In the genomic region with DNA sequence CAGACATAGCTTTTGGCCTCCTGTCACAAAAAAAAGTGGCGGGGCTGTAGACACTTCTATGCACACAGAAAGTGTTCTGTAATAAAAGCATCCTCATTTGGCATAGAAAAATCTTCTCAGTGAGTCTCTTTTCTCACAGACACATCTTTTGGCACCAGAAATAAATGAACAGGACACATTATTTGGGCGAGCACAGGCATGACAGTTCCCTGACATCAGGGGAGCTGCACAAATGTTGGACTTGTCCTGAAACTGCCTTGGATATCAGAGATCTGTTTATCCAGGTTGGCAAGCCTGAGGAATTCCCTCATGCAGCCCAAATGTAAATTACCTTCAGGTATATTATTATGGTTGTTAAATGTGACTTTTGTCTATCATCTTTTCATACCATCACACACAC, we compare ENCODE assay signal across 12 cellular contexts.
"Had no signal": no experiment of that assay in that cellular context is flagged by ENCODE, and none has a peak within 500 bp of the region (broad histone marks: within the 10 kb centered on the region; RNA-seq: fewer than 3 reads in every experiment).

No MANE protein-coding gene starts in this region.

- H3K27me3 ChIP-seq: breast epithelium had no signal

- H3K9me3 ChIP-seq: breast epithelium had no signal

- H3K27ac ChIP-seq: breast epithelium had no signal

- DNase-seq: activated CD4-positive, alpha-beta T cell treated with anti-CD3 and anti-CD28 coated beads, Interleukin-2, amount 10 ng/mL, durations not matched to agents 7 days and 5 days; activated CD8-positive, alpha-beta T cell treated with anti-CD3 and anti-CD28 coated beads, Interleukin-2, amount 10 ng/mL, durations not matched to agents 7 days and 5 days; activated naive CD4-positive, alpha-beta T cell treated with anti-CD3 and anti-CD28 coated beads, Interleukin-2, amount 50 U/mL, for 16 hours; activated T-cell treated with anti-CD3 and anti-CD28 coated beads, Interleukin-2, amount 50 U/mL, for 4 hours; dermis blood vessel endothelial cell; effector memory CD4-positive, alpha-beta T cell; mesenchymal stem cell; naive thymus-derived CD4-positive, alpha-beta T cell; stimulated activated CD4-positive, alpha-beta T cell treated with anti-CD3 and anti-CD28 coated beads, Interleukin-4, amount 100 ng/mL, for 4 hours; T-helper 1 cell; T-helper 9 cell had no signal

- H3K4me1 ChIP-seq: breast epithelium had no signal

- H3K4me3 ChIP-seq: breast epithelium had no signal

- H3K36me3 ChIP-seq: breast epithelium had no signal
